ENCODE assay signal across 10 cellular contexts in the genomic region with DNA sequence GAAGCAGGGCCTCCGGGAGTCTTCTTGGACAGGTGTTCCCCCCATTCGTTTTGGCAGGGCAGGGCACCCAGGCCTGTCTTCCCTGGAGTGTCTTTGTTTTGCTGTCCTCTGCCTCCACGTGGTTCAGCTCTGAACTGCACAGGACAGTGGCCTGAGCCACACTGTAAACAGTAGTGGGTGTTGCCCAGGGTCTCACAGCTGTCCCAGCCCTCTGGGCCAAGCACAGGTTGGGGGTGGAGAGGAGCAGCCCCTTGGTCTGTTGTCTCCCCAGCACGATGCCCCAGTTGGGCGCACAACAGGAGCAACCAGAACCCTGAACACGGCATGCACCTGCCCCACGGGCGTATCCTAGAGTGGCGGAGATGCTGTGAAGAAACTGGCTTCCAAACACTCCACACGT. TPM values are rescaled to one million over a fixed set of nuclear protein-coding genes. Genes with fewer than 3 reads are reported as not detected.
DNase-seq lines count a peak whose midpoint lies in the region; ATAC-seq and TF ChIP-seq lines count a peak whose summit lies in the region.
"Had no signal": no experiment of that assay in that cellular context is flagged by ENCODE, and none has a peak within 500 bp of the region (broad histone marks: within the 10 kb centered on the region; RNA-seq: fewer than 3 reads in every experiment).

No MANE protein-coding gene starts in this region.

- H3K9me3 Mint-ChIP-seq in endothelial cell (ENCODE audit: unreplicated experiment) = no peaks in the 10 kb centered on the region

- peaks cover 2% of the 10 kb centered on the region for H3K27me3 Mint-ChIP-seq in endothelial cell (ENCODE audit: unreplicated experiment)

- DNase-seq in NCI-H748 (lab: John Stamatoyannopoulos, UW; ENCODE audit: unreplicated experiment) = peak; percentile 30
- DNase-seq in NCI-H748 treated with DMSO at 0.1 percent for 48 hours (lab: John Stamatoyannopoulos, UW) = no peak
- DNase-seq in NCI-H2171 treated with DMSO at 0.1 percent for 48 hours (lab: John Stamatoyannopoulos, UW) = peak; percentile 36
- peak; percentile 24 for DNase-seq in endothelial cell (ENCODE audit: low spot score)
- DNase-seq in sciatic nerve (ENCODE audit: low spot score) = peak; percentile 45
- DNase-seq in kidney glomerular epithelial cell (lab: John Stamatoyannopoulos, UW) = no peak
- no peak for DNase-seq in activated CD4-positive, CD25-positive, alpha-beta regulatory T cell (lab: John Stamatoyannopoulos, UW)
- DNase-seq: activated CD4-positive, alpha-beta T cell treated with anti-CD3 and anti-CD28 coated beads, Interleukin-2, amount 50 U/mL, for 4 hours; MV-4-11 had no signal

- ATAC-seq in sciatic nerve (no peak), GM18868 (IDR thresholded peaks at IDR 0.05; ENCODE audit: unreplicated experiment) (no peak)

- peak; percentile 35 for TF ChIP-seq CTCF in endothelial cell (IDR thresholded peaks at IDR 0.05; ENCODE audit: unreplicated experiment)

- intact Hi-C loops in sciatic nerve (cut with DNase I) = loop anchor here (10.0 kb wide), 2 partner anchors 80 to 210 kb away; a partner anchor contains a TSS

- peaks cover 20% of the 10 kb centered on the region for H3K4me1 Mint-ChIP-seq in endothelial cell (ENCODE audit: unreplicated experiment)

- H3K27ac Mint-ChIP-seq in endothelial cell (ENCODE audit: unreplicated experiment) = no peak overlapping the region

- H3K36me3 Mint-ChIP-seq in endothelial cell (ENCODE audit: low read depth, unreplicated experiment) = peaks cover 31% of the 10 kb centered on the region

- H3K4me3 Mint-ChIP-seq in endothelial cell (ENCODE audit: unreplicated experiment) = no peak overlapping the region

RNA-seq across cellular contexts. Expression of a gene that starts 14.4 kb away (rescaled TPM):
- total RNA-seq in endothelial cell (ENCODE audit: unreplicated experiment) (38.0 TPM), sciatic nerve (10.4 TPM)

RNA-seq across cellular contexts. Expression of a gene that starts 52.2 kb away (rescaled TPM):
- total RNA-seq in endothelial cell (ENCODE audit: unreplicated experiment) (50.0 TPM), sciatic nerve (39.3 TPM)

Comparison
In these comparisons a context has a peak if more than half of its experiments do, and no peak if none do; other contexts are left out.
1. DNase-seq: peak in NCI-H748 (single experiment), NCI-H2171 treated with DMSO at 0.1 percent for 48 hours (single experiment), endothelial cell (single experiment) and sciatic nerve (single experiment); none in NCI-H748 treated with DMSO at 0.1 percent for 48 hours (single experiment), kidney glomerular epithelial cell (single experiment) and activated CD4-positive, CD25-positive, alpha-beta regulatory T cell (0 of 4).